ENCODE assay signal across 10 cellular contexts in genomic region chr1:23957096-23957495, GRCh38. TPM values are rescaled to one million over a fixed set of nuclear protein-coding genes. Genes with fewer than 3 reads are reported as not detected.
DNase-seq lines count a peak whose midpoint lies in the region; ATAC-seq, FAIRE-seq and TF ChIP-seq lines count a peak whose summit lies in the region.
"Had no signal": no experiment of that assay in that cellular context is flagged by ENCODE, and none has a peak within 500 bp of the region (broad histone marks: within the 10 kb centered on the region; RNA-seq: fewer than 3 reads in every experiment).

No MANE protein-coding gene starts in this region.

- no peak overlapping the region for H3K56ac ChIP-seq in H1 (replicated peaks; ENCODE audit: insufficient read length, low read depth, low read length)

- H3K36me3 Mint-ChIP-seq in progenitor cell of endocrine pancreas (ENCODE audit: insufficient read depth): peaks cover 13% of the 10 kb centered on the region

- H2BK20ac ChIP-seq in H1 (ENCODE audit: low read length): no peak overlapping the region

- no peaks in the 10 kb centered on the region for H4K20me1 ChIP-seq in H1 (replicated peaks in 1 of 2; ENCODE audit: control insufficient read depth in 1 of 2, insufficient read depth in 2 of 2, low read length in 2 of 2)

- CTCF ChIA-PET in H1 (lab: Charles Lee; ENCODE audit: partially characterized antibody): interaction anchor here (0.5 to 2.0 kb wide), 4 partner anchors 9 to 185 kb away, joined by 3 to 10 read pairs (median 4); no protein-coding TSS in a partner anchor

- no peak for FAIRE-seq in H1 (lab: Jason Lieb, UNC)

- no peak overlapping the region for H3K27ac ChIP-seq in H1 (ENCODE audit: low read depth, low read length)
- H3K27ac ChIP-seq in effector memory CD4-positive, alpha-beta T cell (ENCODE audit: insufficient read depth, low read length, poor library complexity, severe bottlenecking): no peak overlapping the region

- no peaks in the 10 kb centered on the region for H3K79me1 ChIP-seq in H1 (ENCODE audit: low read depth, low read length)

- TF ChIP-seq EP300 in H1 (IDR thresholded peaks at IDR 0.05; ENCODE audit: borderline replicate concordance in 1 of 2, low read depth in 2 of 2, low read length in 2 of 2): no peak

- ATAC-seq in HG03521 (IDR thresholded peaks at IDR 0.05; ENCODE audit: unreplicated experiment) (no peak), left lobe of liver (no peak)

- H2BK120ac ChIP-seq in H1 (replicated peaks; ENCODE audit: low read depth, low read length): no peak overlapping the region

- H3K9me3 Mint-ChIP-seq in progenitor cell of endocrine pancreas (ENCODE audit: low read depth): no peaks in the 10 kb centered on the region

- peaks cover 0 to 13% (median 0%) of the 10 kb centered on the region in 4 experiments; a peak in 2 of 8 replicates for H3K36me3 ChIP-seq in H1 (ENCODE audit: control insufficient read depth in 2 of 4, insufficient read depth in 4 of 4, low read length in 3 of 4)
- H3K36me3 ChIP-seq in effector memory CD4-positive, alpha-beta T cell (ENCODE audit: control insufficient read depth, insufficient read depth, low read length): no peaks in the 10 kb centered on the region

- TF ChIP-seq RAD21 in H1 (IDR thresholded peaks at IDR 0.05 in 1 of 2, conservative IDR thresholded peaks at IDR 0.05 in 1 of 2; ENCODE audit: low read depth in 2 of 2, low read length in 2 of 2): no peak

- H3K9me3 ChIP-seq in H1 (ENCODE audit: insufficient read depth in 2 of 2, low read depth in 1 of 2, low read length in 1 of 2): no peaks in the 10 kb centered on the region
- H3K9me3 ChIP-seq in effector memory CD4-positive, alpha-beta T cell (ENCODE audit: control insufficient read depth, low read length): no peaks in the 10 kb centered on the region

- H3K14ac ChIP-seq in H1 (ENCODE audit: insufficient read length): no peak overlapping the region

- DNase-seq in NCI-H345 (lab: John Stamatoyannopoulos, UW) (peak; percentile 12), NCI-H345 treated with DMSO at 0.1 percent for 48 hours (lab: John Stamatoyannopoulos, UW; ENCODE audit: unreplicated experiment) (no peak), NCI-H526 (lab: John Stamatoyannopoulos, UW) (peak; percentile 67 to 80), H1 (ENCODE audit: low read depth in 1 of 2, low spot score in 2 of 2) (no peak), progenitor cell of endocrine pancreas (ENCODE audit: low spot score, unreplicated experiment) (no peak), left lobe of liver (ENCODE audit: low spot score) (no peak)
- DNase-seq in effector memory CD4-positive, alpha-beta T cell: no peak
- DNase-seq: activated T-cell treated with anti-CD3 and anti-CD28 coated beads, Interleukin-2, amount 50 U/mL, for 48 hours; nucleus accumbens had no signal

- peak overlapping the region; percentile 29; the same call in 1 of the 2 replicates for H2BK15ac ChIP-seq in H1 (ENCODE audit: low read length)

- peaks cover 2 to 4% (median 3%) of the 10 kb centered on the region in 4 experiments; a peak in 6 of 7 replicates for H3K4me1 ChIP-seq in H1 (replicated peaks in 1 of 4; ENCODE audit: control insufficient read depth in 3 of 4, insufficient read depth in 4 of 4, low read length in 3 of 4)
- no peaks in the 10 kb centered on the region for H3K4me1 ChIP-seq in effector memory CD4-positive, alpha-beta T cell (ENCODE audit: control insufficient read depth, insufficient read depth, low read length, poor library complexity, severe bottlenecking)

- H2AFZ ChIP-seq in H1 (ENCODE audit: low read length): peak overlapping the region; percentile 56

- no peak overlapping the region for H4K91ac ChIP-seq in H1 (replicated peaks; ENCODE audit: insufficient read length, low read length)

- no peak overlapping the region for H3K4me2 ChIP-seq in H1 (ENCODE audit: insufficient read depth in 1 of 2, low read depth in 2 of 2, low read length in 2 of 2)

- peaks cover 40% of the 10 kb centered on the region for H3K4me1 Mint-ChIP-seq in progenitor cell of endocrine pancreas (ENCODE audit: low read depth)

- H4K8ac ChIP-seq in H1 (ENCODE audit: extremely low read depth, insufficient read depth, low read length): no peak overlapping the region

- no peak overlapping the region for H3K18ac ChIP-seq in H1 (ENCODE audit: extremely low read depth, low read length)

- TF ChIP-seq CTCF in H1 (IDR thresholded peaks at IDR 0.05; ENCODE audit: control extremely low read depth in 1 of 3, insufficient read depth in 1 of 3, low read depth in 1 of 3, low read length in 3 of 3) (no peak), progenitor cell of endocrine pancreas (IDR thresholded peaks at IDR 0.05; ENCODE audit: unreplicated experiment) (no peak)

- no peak overlapping the region for H4K5ac ChIP-seq in H1 (ENCODE audit: insufficient read length, low read depth, low read length)

- peaks cover 7% of the 10 kb centered on the region for H3K23me2 ChIP-seq in H1 (ENCODE audit: low read depth, low read length)

- H3K23ac ChIP-seq in H1 (ENCODE audit: insufficient read length): no peak overlapping the region

- TF ChIP-seq POLR2A in H1 (IDR thresholded peaks at IDR 0.05; ENCODE audit: control extremely low read depth in 1 of 2, low read depth in 2 of 2, low read length in 2 of 2): no peak

- H2AK5ac ChIP-seq in H1 (ENCODE audit: low read depth, low read length): no peak overlapping the region

- POLR2A ChIA-PET in H1 (lab: Charles Lee; ENCODE audit: partially characterized antibody): interaction anchor here (0.6 to 16.6 kb wide), 12 partner anchors 9 to 195 kb away, joined by 3 to 267 read pairs (median 4); partner anchors contain the start of genes LYPLA2 and SRSF10

- no peak overlapping the region for H3K4ac ChIP-seq in H1 (replicated peaks; ENCODE audit: insufficient read length, low read depth, low read length)

- peak overlapping the region; percentile 91 for H3K27ac Mint-ChIP-seq in progenitor cell of endocrine pancreas

- WGBS in H1 (ENCODE audit: extremely low coverage in 1 of 2, insufficient coverage in 1 of 2, insufficient read length in 1 of 2, insufficient replicate concordance in 2 of 2, low coverage in 1 of 2, low lambda C conversion rate in 2 of 2, missing lambda C conversion rate in 1 of 2), 2 experiments: 91% methylated on average over 7 of the region's 7 CpGs; no CpG with 5 or more reads in 1 of the 2 experiments

- H3K4me3 Mint-ChIP-seq in progenitor cell of endocrine pancreas (ENCODE audit: low read depth): peak overlapping the region; percentile 55

- no peak overlapping the region for H3K9ac ChIP-seq in H1 (replicated peaks in 1 of 4; ENCODE audit: extremely low read depth in 1 of 4, low read depth in 3 of 4, low read length in 3 of 4)

- H3K79me2 ChIP-seq in H1 (ENCODE audit: control insufficient read depth in 1 of 2, insufficient read depth in 2 of 2, low read length in 2 of 2): peaks cover 0 to 15% of the 10 kb centered on the region in 2 experiments; a peak in 2 of 4 replicates

- no peak overlapping the region for H2BK5ac ChIP-seq in H1 (ENCODE audit: low read depth, low read length)

- H3K4me3 ChIP-seq in H1 (ENCODE audit: extremely low read depth in 1 of 4, insufficient read depth in 2 of 4, low read depth in 3 of 4, low read length in 4 of 4): no peak overlapping the region
- no peak overlapping the region for H3K4me3 ChIP-seq in effector memory CD4-positive, alpha-beta T cell (ENCODE audit: insufficient read depth, low read depth, low read length, poor library complexity, severe bottlenecking)

- H3K27me3 ChIP-seq in H1 (replicated peaks in 1 of 4; ENCODE audit: control insufficient read depth in 3 of 4, extremely low read depth in 1 of 4, insufficient read depth in 3 of 4, low read length in 3 of 4): no peaks in the 10 kb centered on the region
- H3K27me3 ChIP-seq in effector memory CD4-positive, alpha-beta T cell (replicated peaks; ENCODE audit: control insufficient read depth, insufficient read depth, low read length, poor library complexity, severe bottlenecking): no peaks in the 10 kb centered on the region

- no peaks in the 10 kb centered on the region for H3K27me3 Mint-ChIP-seq in progenitor cell of endocrine pancreas

- no peak overlapping the region for H2BK12ac ChIP-seq in H1 (ENCODE audit: low read depth, low read length)

TF ChIP-seq in H1, 55 proteins besides CTCF, POLR2A, EP300 and RAD21 (continues in another document):
- no peak for TF ChIP-seq GTF2F1 (IDR thresholded peaks at IDR 0.05; ENCODE audit: borderline replicate concordance, low read depth, low read length)

RNA-seq across cellular contexts. Expression of gene PNRC2, which starts 2.5 kb away (rescaled TPM):
- total RNA-seq in H1 (2021; fragmentation: NEBNext Ultra II Directional; extraction: Animal tissue kit (Norgen Biotek cat#: 25700)): 139 and 147 TPM in 2 replicates
- 57.5 and 84.0 TPM in 2 replicates for polyA plus RNA-seq in H1 (2011; rRNA removed)
- polyA plus RNA-seq in H1 (2011; cell fraction: cytosol; rRNA removed): 101 TPM
- 31.5 TPM for polyA plus RNA-seq in H1 (2011; cell fraction: nucleus; rRNA removed)
- 65.3 to 149 TPM (median 106 TPM) in 4 replicates for polyA plus RNA-seq in H1 (2012, experiment 1 of 2)
- 9.4 TPM for polyA plus RNA-seq in H1 (2012, experiment 2 of 2)
- polyA plus RNA-seq in H1 (2013, experiment 1 of 2): 110 TPM
- 114 TPM for polyA plus RNA-seq in H1 (2013, experiment 2 of 2)
- polyA minus RNA-seq in H1 (2011; rRNA and poly(A)+ RNA removed): 51.1 and 57.6 TPM in 2 replicates
- 65.0 TPM for polyA minus RNA-seq in H1 (2011; cell fraction: cytosol; rRNA and poly(A)+ RNA removed)
- polyA minus RNA-seq in H1 (2011; cell fraction: nucleus; rRNA and poly(A)+ RNA removed): 36.4 TPM
- total RNA-seq in progenitor cell of endocrine pancreas (148 and 158 TPM in 2 replicates), left lobe of liver (32.1 TPM)

RNA-seq across cellular contexts. Expression of gene SRSF10, which starts 23.0 kb away (rescaled TPM):
- 194 TPM in 2 replicates for total RNA-seq in H1 (2021; fragmentation: NEBNext Ultra II Directional; extraction: Animal tissue kit (Norgen Biotek cat#: 25700))
- 155 and 164 TPM in 2 replicates for polyA plus RNA-seq in H1 (2011; rRNA removed)
- polyA plus RNA-seq in H1 (2011; cell fraction: cytosol; rRNA removed): 199 TPM
- 110 TPM for polyA plus RNA-seq in H1 (2011; cell fraction: nucleus; rRNA removed)
- 121 to 182 TPM (median 137 TPM) in 4 replicates for polyA plus RNA-seq in H1 (2012, experiment 1 of 2)
- 18.2 TPM for polyA plus RNA-seq in H1 (2012, experiment 2 of 2)
- 130 TPM for polyA plus RNA-seq in H1 (2013, experiment 1 of 2)
- polyA plus RNA-seq in H1 (2013, experiment 2 of 2): 120 TPM
- polyA minus RNA-seq in H1 (2011; rRNA and poly(A)+ RNA removed): 134 and 159 TPM in 2 replicates
- 126 TPM for polyA minus RNA-seq in H1 (2011; cell fraction: cytosol; rRNA and poly(A)+ RNA removed)
- 255 TPM for polyA minus RNA-seq in H1 (2011; cell fraction: nucleus; rRNA and poly(A)+ RNA removed)
- total RNA-seq in progenitor cell of endocrine pancreas (215 and 220 TPM in 2 replicates), left lobe of liver (31.1 TPM)

RNA-seq across cellular contexts. Expression of gene CNR2, which starts 43.9 kb away (rescaled TPM):
- not detected in 2 replicates for total RNA-seq in H1 (2021; fragmentation: NEBNext Ultra II Directional; extraction: Animal tissue kit (Norgen Biotek cat#: 25700))
- not detected in 2 replicates for polyA plus RNA-seq in H1 (2011; rRNA removed)
- polyA plus RNA-seq in H1 (2011; cell fraction: cytosol; rRNA removed): not detected
- polyA plus RNA-seq in H1 (2011; cell fraction: nucleus; rRNA removed): not detected
- polyA plus RNA-seq in H1 (2012, experiment 1 of 2): not detected in 4 replicates
- polyA plus RNA-seq in H1 (2012, experiment 2 of 2): not detected
- not detected for polyA plus RNA-seq in H1 (2013, experiment 1 of 2)
- polyA plus RNA-seq in H1 (2013, experiment 2 of 2): not detected
- not detected in 2 replicates for polyA minus RNA-seq in H1 (2011; rRNA and poly(A)+ RNA removed)
- polyA minus RNA-seq in H1 (2011; cell fraction: cytosol; rRNA and poly(A)+ RNA removed): not detected
- polyA minus RNA-seq in H1 (2011; cell fraction: nucleus; rRNA and poly(A)+ RNA removed): not detected
- total RNA-seq in progenitor cell of endocrine pancreas: not detected in 2 replicates
- not detected for total RNA-seq in left lobe of liver

Comparison
In these comparisons a context has a peak if more than half of its experiments do, and no peak if none do; other contexts are left out.
1. DNase-seq: peak in NCI-H345 (single experiment) and NCI-H526 (2 of 2); none in NCI-H345 treated with DMSO at 0.1 percent for 48 hours (single experiment), H1 (0 of 2), progenitor cell of endocrine pancreas (single experiment), effector memory CD4-positive, alpha-beta T cell (0 of 3) and left lobe of liver (single experiment).